9 cellular contexts compared by ENCODE assay signal in the genomic region with DNA sequence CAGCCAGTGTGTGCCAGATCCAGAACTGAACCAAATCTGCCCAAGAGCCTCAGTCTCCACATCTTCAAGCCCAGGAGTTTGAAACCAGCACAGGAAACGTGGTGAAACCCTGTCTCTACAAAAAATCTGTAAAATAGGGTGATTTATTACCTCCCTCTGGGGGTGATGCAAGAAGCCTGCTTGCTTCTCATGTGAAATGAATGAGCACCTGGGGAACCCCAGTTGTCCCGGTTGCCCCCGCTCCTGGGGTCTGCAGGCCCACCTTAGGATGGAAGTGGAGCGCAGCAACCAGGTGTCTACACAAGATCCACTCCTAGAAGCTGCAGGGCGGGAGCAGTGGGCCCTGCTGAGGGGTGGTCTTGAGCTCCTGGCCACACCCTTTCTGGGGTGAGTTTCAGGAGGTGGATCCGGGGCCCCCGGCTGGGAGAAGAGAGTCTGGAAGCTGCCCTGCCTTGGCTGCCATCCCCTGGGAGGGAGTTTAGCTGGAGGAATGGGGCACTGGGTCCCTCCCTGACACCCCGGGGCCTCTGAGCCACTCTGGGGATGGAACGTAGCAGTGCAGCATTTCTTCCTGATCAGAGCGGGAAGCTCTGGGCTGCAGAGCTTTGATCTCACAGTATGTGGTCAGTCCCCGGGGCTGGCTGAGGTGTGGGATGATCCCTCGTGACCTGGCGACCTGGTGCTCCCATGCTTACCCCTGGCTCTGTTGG.
A peak's percentile ranks its signal among the peaks of the same experiment; 100 is the strongest.
DNase-seq lines count a peak whose midpoint lies in the region; ATAC-seq and TF ChIP-seq lines count a peak whose summit lies in the region.
"Had no signal": no experiment of that assay in that cellular context is flagged by ENCODE, and none has a peak within 500 bp of the region (broad histone marks: within the 10 kb centered on the region; RNA-seq: fewer than 3 reads in every experiment).

No MANE protein-coding gene starts in this region.

- peaks cover 5% of the 10 kb centered on the region for H3K36me3 Mint-ChIP-seq in activated naive CD8-positive, alpha-beta T cell treated with anti-CD3 and anti-CD28 coated beads for 36 hours
- no peaks in the 10 kb centered on the region for H3K36me3 Mint-ChIP-seq in mesothelial cell of epicardium

- H3K4me3 Mint-ChIP-seq in activated naive CD8-positive, alpha-beta T cell treated with anti-CD3 and anti-CD28 coated beads for 36 hours, result peak overlapping the region; percentile 87
- H3K4me3 Mint-ChIP-seq in mesothelial cell of epicardium, result no peak overlapping the region

- ATAC-seq in GM18909 (IDR thresholded peaks at IDR 0.05; ENCODE audit: poor library complexity, unreplicated experiment) (peak; percentile 31), HG03097 (IDR thresholded peaks at IDR 0.05; ENCODE audit: low FRiP score, unreplicated experiment) (peak; percentile 13)

- peak overlapping the region; percentile 85 for H3K27ac ChIP-seq in neutrophil
- H3K27ac ChIP-seq: parathyroid adenoma had no signal

- H3K4me1 ChIP-seq in neutrophil (ENCODE audit: control insufficient read depth in 1 of 2, insufficient read depth in 1 of 2, low read depth in 1 of 2, low read length in 1 of 2), result peaks cover 16 to 30% of the 10 kb centered on the region in 2 experiments

- H3K27me3 ChIP-seq in neutrophil, result no peaks in the 10 kb centered on the region

- peak; percentile 31 for DNase-seq in activated naive CD8-positive, alpha-beta T cell treated with anti-CD3 and anti-CD28 coated beads for 36 hours
- DNase-seq in mesothelial cell of epicardium (ENCODE audit: low spot score in 2 of 2, unreplicated experiment in 2 of 2), result no peak
- DNase-seq in DMS79 (lab: John Stamatoyannopoulos, UW), result no peak
- DNase-seq in NCI-H774 (lab: John Stamatoyannopoulos, UW), result no peak
- no peak for DNase-seq in NCI-H345 (lab: John Stamatoyannopoulos, UW)

- peaks cover 9% of the 10 kb centered on the region for H3K36me3 ChIP-seq in neutrophil

- peak overlapping the region; percentile 100 for H3K27ac Mint-ChIP-seq in activated naive CD8-positive, alpha-beta T cell treated with anti-CD3 and anti-CD28 coated beads for 36 hours
- H3K27ac Mint-ChIP-seq in mesothelial cell of epicardium, result no peak overlapping the region

- no peaks in the 10 kb centered on the region for H3K9me3 ChIP-seq in neutrophil

- H3K9me3 Mint-ChIP-seq in activated naive CD8-positive, alpha-beta T cell treated with anti-CD3 and anti-CD28 coated beads for 36 hours, result no peaks in the 10 kb centered on the region
- peaks cover 3% of the 10 kb centered on the region for H3K9me3 Mint-ChIP-seq in mesothelial cell of epicardium

- H3K4me3 ChIP-seq in neutrophil (ENCODE audit: low read depth in 1 of 2, low read length in 1 of 2), result peak overlapping the region; percentile 31 to 44

- H3K4me1 Mint-ChIP-seq in activated naive CD8-positive, alpha-beta T cell treated with anti-CD3 and anti-CD28 coated beads for 36 hours, result peaks cover 46% of the 10 kb centered on the region
- H3K4me1 Mint-ChIP-seq in mesothelial cell of epicardium, result peaks cover 15% of the 10 kb centered on the region

- TF ChIP-seq CTCF in neutrophil (IDR thresholded peaks at IDR 0.05), result no peak
- no peak for TF ChIP-seq CTCF in mesothelial cell of epicardium (IDR thresholded peaks at IDR 0.05; ENCODE audit: unreplicated experiment)

- no peaks in the 10 kb centered on the region for H3K27me3 Mint-ChIP-seq in activated naive CD8-positive, alpha-beta T cell treated with anti-CD3 and anti-CD28 coated beads for 36 hours
- no peaks in the 10 kb centered on the region for H3K27me3 Mint-ChIP-seq in mesothelial cell of epicardium (ENCODE audit: low read depth)
